23 cellular contexts compared by ENCODE assay signal in genomic region chr12:131971226-131971625, GRCh38.
"Had no signal": no experiment of that assay in that cellular context is flagged by ENCODE, and none has a peak within 500 bp of the region (broad histone marks: within the 10 kb centered on the region; RNA-seq: fewer than 3 reads in every experiment).

No MANE protein-coding gene starts in this region.

- H3K27me3 Mint-ChIP-seq: activated naive CD8-positive, alpha-beta T cell treated with anti-CD3 and anti-CD28 coated beads for 36 hours; activated T-helper 17 cell treated with anti-CD3 and anti-CD28 coated beads, Interleukin-2, amount 50 U/mL, for 72 hours; dendritic cell treated with granulocyte-macrophage colony-stimulating factor and Interleukin-4, amounts not matched to agents 40 ng/mL and 50 ng/mL, for 4 days; memory B cell; naive B cell; stimulated activated memory B cell treated with anti-CD40 and anti-IgM and Interleukin-4, amounts not matched to agents 10 μg/mL and 1 μg/mL and 100 μg/mL, for 72 hours had no signal

- H3K36me3 Mint-ChIP-seq: naive B cell had no signal

- FAIRE-seq: pancreas had no signal

- H3K27ac ChIP-seq: cardiac muscle cell, epithelial cell of prostate, hepatocyte, pancreas, spleen, upper lobe of right lung had no signal

- H3K4me2 ChIP-seq: hepatocyte had no signal

- H3K9me3 ChIP-seq: mucosa of descending colon, pancreas, spleen, upper lobe of right lung had no signal

- H3K27me3 ChIP-seq: cardiac muscle cell, hepatocyte, pancreas, spleen, upper lobe of right lung had no signal

- H3K27ac Mint-ChIP-seq: activated naive CD8-positive, alpha-beta T cell treated with anti-CD3 and anti-CD28 coated beads for 36 hours; activated T-helper 17 cell treated with anti-CD3 and anti-CD28 coated beads, Interleukin-2, amount 50 U/mL, for 72 hours; dendritic cell treated with granulocyte-macrophage colony-stimulating factor and Interleukin-4, amounts not matched to agents 40 ng/mL and 50 ng/mL, for 4 days; memory B cell; stimulated activated memory B cell treated with anti-CD40 and anti-IgM and Interleukin-4, amounts not matched to agents 10 μg/mL and 1 μg/mL and 100 μg/mL, for 72 hours had no signal

- H3K4me3 Mint-ChIP-seq: activated naive CD8-positive, alpha-beta T cell treated with anti-CD3 and anti-CD28 coated beads for 36 hours; activated T-helper 17 cell treated with anti-CD3 and anti-CD28 coated beads, Interleukin-2, amount 50 U/mL, for 72 hours; dendritic cell treated with granulocyte-macrophage colony-stimulating factor and Interleukin-4, amounts not matched to agents 40 ng/mL and 50 ng/mL, for 4 days; memory B cell; naive B cell; stimulated activated memory B cell treated with anti-CD40 and anti-IgM and Interleukin-4, amounts not matched to agents 10 μg/mL and 1 μg/mL and 100 μg/mL, for 72 hours had no signal

- H2AFZ ChIP-seq: hepatocyte had no signal

- H3K36me3 ChIP-seq: cardiac muscle cell, pancreas had no signal

- H3K9me3 Mint-ChIP-seq: activated naive CD8-positive, alpha-beta T cell treated with anti-CD3 and anti-CD28 coated beads for 36 hours; activated T-helper 17 cell treated with anti-CD3 and anti-CD28 coated beads, Interleukin-2, amount 50 U/mL, for 72 hours; dendritic cell treated with granulocyte-macrophage colony-stimulating factor and Interleukin-4, amounts not matched to agents 40 ng/mL and 50 ng/mL, for 4 days; memory B cell; naive B cell; stimulated activated memory B cell treated with anti-CD40 and anti-IgM and Interleukin-4, amounts not matched to agents 10 μg/mL and 1 μg/mL and 100 μg/mL, for 72 hours had no signal

- H3K4me3 ChIP-seq: cardiac muscle cell, hepatocyte, mucosa of descending colon, pancreas, spleen, upper lobe of right lung had no signal

- DNase-seq: activated CD4-positive, alpha-beta T cell treated with anti-CD3 and anti-CD28 coated beads, Interleukin-2, amount 50 U/mL, for 48 hours; activated naive CD4-positive, alpha-beta T cell; activated naive CD8-positive, alpha-beta T cell treated with anti-CD3 and anti-CD28 coated beads for 36 hours; activated T-cell treated with anti-CD3 and anti-CD28 coated beads, Interleukin-2, amount 50 U/mL, for 1 hour; amniotic stem cell; effector memory CD4-positive, alpha-beta T cell; foreskin fibroblast; mucosa of descending colon; naive B cell; pancreas; spleen; stimulated activated CD4-positive, alpha-beta T cell treated with anti-CD3 and anti-CD28 coated beads, Interleukin-4, amount 100 ng/mL, for 4 hours; T-helper 1 cell; T-helper 9 cell; upper lobe of right lung had no signal

- ATAC-seq: activated CD4-positive, CD25-positive, alpha-beta regulatory T cell treated with anti-CD3 and anti-CD28 coated beads, Interleukin-2, amount 50 U/mL, for 24 hours; activated T-helper 17 cell treated with anti-CD3 and anti-CD28 coated beads, Interleukin-2, amount 50 U/mL, for 72 hours; mucosa of descending colon; pancreas; stimulated activated memory B cell treated with anti-CD40 and anti-IgM and Interleukin-4, amounts not matched to agents 10 μg/mL and 1 μg/mL and 100 μg/mL, for 72 hours; upper lobe of right lung had no signal

- H3K4me1 ChIP-seq: pancreas had no signal
